1 cellular context compared by ENCODE assay signal in the genomic region with DNA sequence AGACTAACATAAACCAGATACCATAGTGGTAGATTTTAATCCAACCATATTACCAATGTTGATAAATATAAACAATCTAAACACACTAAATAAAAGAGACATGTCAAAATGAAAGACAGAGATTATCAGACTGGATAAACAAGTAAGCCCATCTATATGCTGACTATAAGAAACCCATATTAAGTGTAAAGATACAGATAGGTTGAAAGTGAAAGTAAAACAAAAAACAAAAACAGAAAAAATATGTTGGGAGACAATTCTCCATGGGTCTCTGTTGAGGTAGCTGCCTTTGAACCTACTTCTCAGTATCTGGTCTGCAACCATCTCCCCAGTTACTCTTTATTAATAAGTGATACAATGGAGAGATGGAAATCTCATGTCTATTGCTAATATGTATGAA.
TF ChIP-seq lines count a peak whose summit lies in the region.

No MANE protein-coding gene starts in this region.

TF ChIP-seq in IMR-90, 13 proteins besides CTCF, POLR2A, EP300 and RAD21:
- TF ChIP-seq NFE2L2 (IDR thresholded peaks at IDR 0.05; ENCODE audit: low read depth, low read length) (no peak), MAFK (IDR thresholded peaks at IDR 0.05; ENCODE audit: low read depth, low read length) (no peak), RCOR1 (IDR thresholded peaks at IDR 0.05; ENCODE audit: insufficient replicate concordance, low read length) (no peak), CHD1 (IDR thresholded peaks at IDR 0.05; ENCODE audit: low read depth, low read length) (no peak), FOS (IDR thresholded peaks at IDR 0.05; ENCODE audit: low read depth, low read length) (no peak), BHLHE40 (IDR thresholded peaks at IDR 0.05; ENCODE audit: low read depth, low read length) (no peak), SMC3 (IDR thresholded peaks at IDR 0.05; ENCODE audit: low read depth, low read length) (no peak)
- TF ChIP-seq, protein P1, sequence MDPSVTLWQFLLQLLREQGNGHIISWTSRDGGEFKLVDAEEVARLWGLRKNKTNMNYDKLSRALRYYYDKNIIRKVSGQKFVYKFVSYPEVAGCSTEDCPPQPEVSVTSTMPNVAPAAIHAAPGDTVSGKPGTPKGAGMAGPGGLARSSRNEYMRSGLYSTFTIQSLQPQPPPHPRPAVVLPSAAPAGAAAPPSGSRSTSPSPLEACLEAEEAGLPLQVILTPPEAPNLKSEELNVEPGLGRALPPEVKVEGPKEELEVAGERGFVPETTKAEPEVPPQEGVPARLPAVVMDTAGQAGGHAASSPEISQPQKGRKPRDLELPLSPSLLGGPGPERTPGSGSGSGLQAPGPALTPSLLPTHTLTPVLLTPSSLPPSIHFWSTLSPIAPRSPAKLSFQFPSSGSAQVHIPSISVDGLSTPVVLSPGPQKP (IDR thresholded peaks at IDR 0.05; ENCODE audit: borderline replicate concordance, low read depth, low read length): no peak
- TF ChIP-seq, protein P2, sequence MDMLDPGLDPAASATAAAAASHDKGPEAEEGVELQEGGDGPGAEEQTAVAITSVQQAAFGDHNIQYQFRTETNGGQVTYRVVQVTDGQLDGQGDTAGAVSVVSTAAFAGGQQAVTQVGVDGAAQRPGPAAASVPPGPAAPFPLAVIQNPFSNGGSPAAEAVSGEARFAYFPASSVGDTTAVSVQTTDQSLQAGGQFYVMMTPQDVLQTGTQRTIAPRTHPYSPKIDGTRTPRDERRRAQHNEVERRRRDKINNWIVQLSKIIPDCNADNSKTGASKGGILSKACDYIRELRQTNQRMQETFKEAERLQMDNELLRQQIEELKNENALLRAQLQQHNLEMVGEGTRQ (IDR thresholded peaks at IDR 0.05; ENCODE audit: low read depth, low read length): no peak
